In the genomic region with DNA sequence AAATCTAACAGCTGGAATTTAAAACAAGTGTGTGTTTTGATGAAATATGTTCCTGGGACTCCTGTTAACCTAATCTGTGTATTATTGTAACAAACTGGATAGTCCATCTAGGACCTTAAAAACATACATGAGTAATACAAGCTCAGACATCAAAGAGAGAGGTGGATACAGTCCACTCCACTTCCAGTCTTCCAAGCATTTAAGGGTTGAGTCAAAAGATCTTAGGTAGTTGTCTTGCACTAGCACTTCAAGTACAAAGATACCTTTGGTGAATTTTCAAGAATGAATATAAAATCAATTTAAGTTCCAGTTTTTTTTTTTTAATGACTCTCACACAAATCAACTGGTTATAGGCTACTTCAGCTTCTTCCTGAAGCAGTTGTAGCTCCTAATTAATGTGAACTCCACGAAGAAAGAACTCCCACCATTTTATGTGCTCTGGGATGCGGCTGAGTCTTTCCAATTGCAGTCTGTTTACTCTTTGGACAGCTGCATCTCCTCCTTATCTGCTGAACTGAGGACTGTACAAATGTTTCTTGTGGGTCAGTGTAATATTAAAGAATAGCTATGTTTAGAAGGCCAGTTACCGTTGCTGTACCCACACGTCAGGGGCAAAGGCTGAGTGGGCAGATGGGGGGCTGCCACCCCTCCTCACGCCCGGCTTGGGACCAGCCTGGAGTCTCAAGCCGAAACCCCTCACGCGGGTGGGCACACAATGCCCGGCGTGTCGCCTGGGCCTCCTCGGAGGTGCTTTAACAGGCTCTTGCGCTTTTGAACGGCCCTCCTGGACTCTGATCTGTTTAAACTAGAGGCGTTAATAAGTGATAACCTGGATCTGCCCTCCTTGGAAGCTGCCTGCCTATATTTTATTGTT, we compare ENCODE assay signal across 8 cellular contexts. TPM values are rescaled to one million over a fixed set of nuclear protein-coding genes. Genes with fewer than 3 reads are reported as not detected.
A peak's percentile ranks its signal among the peaks of the same experiment; 100 is the strongest.
DNase-seq lines count a peak whose midpoint lies in the region; ATAC-seq and TF ChIP-seq lines count a peak whose summit lies in the region.

No MANE protein-coding gene starts in this region.

- no peaks in the 10 kb centered on the region for H3K9me3 Mint-ChIP-seq in activated T-helper 1 cell treated with anti-CD3 and anti-CD28 coated beads, Interleukin-12 subunit alpha, Interleukin-12 subunit beta, Interleukin-2, Interleukin-4 antibody, amounts not matched to agents 30 ng/mL and 10 ng/mL and 1 ng/mL, durations not matched to agents 14 hours and 24 hours and 36 hours

- TF ChIP-seq CTCF in mucosa of descending colon (IDR thresholded peaks at IDR 0.05) (no peak), dorsolateral prefrontal cortex (IDR thresholded peaks at IDR 0.05 in 54 of 56, conservative IDR thresholded peaks at IDR 0.05 in 2 of 56; ENCODE audit: low read depth in 1 of 56, partially characterized antibody in 56 of 56) (no peak)

- H3K4me1 Mint-ChIP-seq in activated T-helper 1 cell treated with anti-CD3 and anti-CD28 coated beads, Interleukin-12 subunit alpha, Interleukin-12 subunit beta, Interleukin-2, Interleukin-4 antibody, amounts not matched to agents 30 ng/mL and 10 ng/mL and 1 ng/mL, durations not matched to agents 14 hours and 24 hours and 36 hours (ENCODE audit: low read depth): peaks cover 41% of the 10 kb centered on the region

- no peaks in the 10 kb centered on the region for H3K36me3 ChIP-seq in mucosa of descending colon (ENCODE audit: low read depth)

- peak; percentile 46 for DNase-seq in DMS79 (lab: John Stamatoyannopoulos, UW)
- peak; percentile 61 for DNase-seq in M059J (ENCODE audit: low read depth)
- no peak for DNase-seq in activated T-helper 1 cell treated with anti-CD3 and anti-CD28 coated beads, Interleukin-12 subunit alpha, Interleukin-12 subunit beta, Interleukin-2, Interleukin-4 antibody, amounts not matched to agents 30 ng/mL and 10 ng/mL and 1 ng/mL, durations not matched to agents 14 hours and 24 hours and 36 hours (ENCODE audit: low spot score)
- no peak for DNase-seq in mucosa of descending colon
- no peak for DNase-seq in dorsolateral prefrontal cortex
- DNase-seq in putamen (ENCODE audit: low spot score): no peak

- peak overlapping the region; percentile 77 for H3K4me3 Mint-ChIP-seq in activated T-helper 1 cell treated with anti-CD3 and anti-CD28 coated beads, Interleukin-12 subunit alpha, Interleukin-12 subunit beta, Interleukin-2, Interleukin-4 antibody, amounts not matched to agents 30 ng/mL and 10 ng/mL and 1 ng/mL, durations not matched to agents 14 hours and 24 hours and 36 hours

- H3K27ac Mint-ChIP-seq in activated T-helper 1 cell treated with anti-CD3 and anti-CD28 coated beads, Interleukin-12 subunit alpha, Interleukin-12 subunit beta, Interleukin-2, Interleukin-4 antibody, amounts not matched to agents 30 ng/mL and 10 ng/mL and 1 ng/mL, durations not matched to agents 14 hours and 24 hours and 36 hours: peak overlapping the region; percentile 61

- H3K9me3 ChIP-seq in mucosa of descending colon: no peaks in the 10 kb centered on the region

- H3K4me3 ChIP-seq in mucosa of descending colon (no peak overlapping the region), dorsolateral prefrontal cortex (peak overlapping the region in 3 of 59 donors; percentile 2 to 36 (median 16))

- H3K27me3 Mint-ChIP-seq in activated T-helper 1 cell treated with anti-CD3 and anti-CD28 coated beads, Interleukin-12 subunit alpha, Interleukin-12 subunit beta, Interleukin-2, Interleukin-4 antibody, amounts not matched to agents 30 ng/mL and 10 ng/mL and 1 ng/mL, durations not matched to agents 14 hours and 24 hours and 36 hours (ENCODE audit: insufficient read depth): peaks cover 57% of the 10 kb centered on the region

- H3K27me3 ChIP-seq in dorsolateral prefrontal cortex: peaks cover 28 to 100% (median 99%) of the 10 kb centered on the region in 45 donors

- intact Hi-C loops in activated T-helper 1 cell treated with anti-CD3 and anti-CD28 coated beads, Interleukin-12 subunit alpha, Interleukin-12 subunit beta, Interleukin-2, Interleukin-4 antibody, amounts not matched to agents 30 ng/mL and 10 ng/mL and 1 ng/mL, durations not matched to agents 14 hours and 24 hours and 36 hours (cut with micrococcal nuclease): loop anchor here (5.0 to 10.0 kb wide), 2 partner anchors 461 to 648 kb away; a partner anchor contains a TSS
- intact Hi-C loops in mucosa of descending colon (cut with DNase I, micrococcal nuclease): no loop called here
- intact Hi-C loops in dorsolateral prefrontal cortex (cut with DNase I): no loop called here

- H3K36me3 Mint-ChIP-seq in activated T-helper 1 cell treated with anti-CD3 and anti-CD28 coated beads, Interleukin-12 subunit alpha, Interleukin-12 subunit beta, Interleukin-2, Interleukin-4 antibody, amounts not matched to agents 30 ng/mL and 10 ng/mL and 1 ng/mL, durations not matched to agents 14 hours and 24 hours and 36 hours (ENCODE audit: low read depth): no peaks in the 10 kb centered on the region

- H3K4me1 ChIP-seq in mucosa of descending colon (ENCODE audit: low read depth): peaks cover 49% of the 10 kb centered on the region

- no peak overlapping the region for H3K27ac ChIP-seq in dorsolateral prefrontal cortex

- ATAC-seq in mucosa of descending colon (peak; percentile 9), GM18498 (IDR thresholded peaks at IDR 0.05; ENCODE audit: unreplicated experiment) (no peak), HG02970 (IDR thresholded peaks at IDR 0.05; ENCODE audit: low FRiP score, unreplicated experiment) (no peak)

RNA-seq across cellular contexts. Expression of a gene that starts 2.9 kb away (rescaled TPM):
- total RNA-seq in M059J (2014; rRNA removed; shearing (Covaris generic)): 50.6 and 76.9 TPM in 2 replicates
- 2.5 and 2.7 TPM in 2 replicates for total RNA-seq in activated T-helper 1 cell treated with anti-CD3 and anti-CD28 coated beads, Interleukin-12 subunit alpha, Interleukin-12 subunit beta, Interleukin-2, Interleukin-4 antibody, amounts not matched to agents 30 ng/mL and 10 ng/mL and 1 ng/mL, durations not matched to agents 14 hours and 24 hours and 36 hours
- total RNA-seq in mucosa of descending colon (under 1 TPM in 1 of 3 donors, not detected in 2; 0.79 TPM), dorsolateral prefrontal cortex (1 to 10 TPM in 116 of 120 experiments, under 1 TPM in 3, not detected in 1; 0.74 to 10.0 (median 3.3) TPM)

RNA-seq across cellular contexts. Expression of a gene that starts 58.6 kb away (rescaled TPM):
- 27.5 and 31.6 TPM in 2 replicates for total RNA-seq in M059J (2014; rRNA removed; shearing (Covaris generic))
- total RNA-seq in activated T-helper 1 cell treated with anti-CD3 and anti-CD28 coated beads, Interleukin-12 subunit alpha, Interleukin-12 subunit beta, Interleukin-2, Interleukin-4 antibody, amounts not matched to agents 30 ng/mL and 10 ng/mL and 1 ng/mL, durations not matched to agents 14 hours and 24 hours and 36 hours: 98.6 and 103 TPM in 2 replicates
- total RNA-seq in mucosa of descending colon: 10 to 100 TPM; 74.6 to 79.3 (median 76.8) TPM
- 100 to 1,000 TPM in 40 of 120 experiments, 10 to 100 TPM in 80; 73.3 to 142 (median 94.7) TPM for total RNA-seq in dorsolateral prefrontal cortex

Comparison
In these comparisons a context has a peak if more than half of its experiments do, and no peak if none do; other contexts are left out.
1. DNase-seq: peak in DMS79 (single experiment) and M059J (single experiment); none in activated T-helper 1 cell treated with anti-CD3 and anti-CD28 coated beads, Interleukin-12 subunit alpha, Interleukin-12 subunit beta, Interleukin-2, Interleukin-4 antibody, amounts not matched to agents 30 ng/mL and 10 ng/mL and 1 ng/mL, durations not matched to agents 14 hours and 24 hours and 36 hours (single experiment), mucosa of descending colon (0 of 3), dorsolateral prefrontal cortex (0 of 10) and putamen (single experiment).